ENCODE assay signal across 18 cellular contexts in the genomic region with DNA sequence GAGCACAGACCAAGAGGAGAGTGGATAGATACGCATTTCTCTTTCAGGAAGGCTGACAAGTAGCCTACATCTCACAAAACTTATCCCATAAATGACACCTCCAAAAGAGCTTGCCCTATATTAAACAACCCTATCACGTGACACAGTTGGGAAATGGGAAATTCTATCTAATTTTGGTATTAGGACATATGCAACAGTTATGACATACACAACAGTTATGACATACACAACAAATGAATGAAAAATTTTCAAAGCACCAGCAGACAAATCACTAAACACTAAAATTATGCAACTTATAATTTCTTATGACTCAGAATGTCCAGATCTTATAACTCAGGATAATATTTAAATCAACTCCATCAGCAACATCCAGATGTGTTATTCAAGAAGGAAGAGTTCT. TPM values are rescaled to one million over a fixed set of nuclear protein-coding genes. Genes with fewer than 3 reads are reported as not detected.
DNase-seq lines count a peak whose midpoint lies in the region; ATAC-seq and TF ChIP-seq lines count a peak whose summit lies in the region.
"Had no signal": no experiment of that assay in that cellular context is flagged by ENCODE, and none has a peak within 500 bp of the region (broad histone marks: within the 10 kb centered on the region; RNA-seq: fewer than 3 reads in every experiment).

No MANE protein-coding gene starts in this region.

- no peak overlapping the region for H3K4me3 Mint-ChIP-seq in activated T-helper 1 cell treated with anti-CD3 and anti-CD28 coated beads, Interleukin-12 subunit alpha, Interleukin-12 subunit beta, Interleukin-2, Interleukin-4 antibody, amounts not matched to agents 30 ng/mL and 10 ng/mL and 1 ng/mL, durations not matched to agents 14 hours and 24 hours and 36 hours
- H3K4me3 Mint-ChIP-seq: activated naive CD4-positive, alpha-beta T cell treated with anti-CD3 and anti-CD28 coated beads, Interleukin-2, amount 10 ng/mL, durations not matched to agents 7 days and 5 days; effector memory CD8-positive, alpha-beta T cell had no signal

- H3K27ac Mint-ChIP-seq in activated T-helper 1 cell treated with anti-CD3 and anti-CD28 coated beads, Interleukin-12 subunit alpha, Interleukin-12 subunit beta, Interleukin-2, Interleukin-4 antibody, amounts not matched to agents 30 ng/mL and 10 ng/mL and 1 ng/mL, durations not matched to agents 14 hours and 24 hours and 36 hours, result peak overlapping the region; percentile 0
- H3K27ac Mint-ChIP-seq: activated naive CD4-positive, alpha-beta T cell treated with anti-CD3 and anti-CD28 coated beads, Interleukin-2, amount 10 ng/mL, durations not matched to agents 7 days and 5 days; effector memory CD8-positive, alpha-beta T cell had no signal

- no peak for ATAC-seq in GM18868 (IDR thresholded peaks at IDR 0.05; ENCODE audit: unreplicated experiment)
- ATAC-seq: effector memory CD8-positive, alpha-beta T cell; HepG2 had no signal

- no peak for TF ChIP-seq CTCF in fibroblast of villous mesenchyme (IDR thresholded peaks at IDR 0.05; ENCODE audit: insufficient read depth, low read depth, low read length)

- peaks cover 28% of the 10 kb centered on the region for H3K36me3 Mint-ChIP-seq in activated T-helper 1 cell treated with anti-CD3 and anti-CD28 coated beads, Interleukin-12 subunit alpha, Interleukin-12 subunit beta, Interleukin-2, Interleukin-4 antibody, amounts not matched to agents 30 ng/mL and 10 ng/mL and 1 ng/mL, durations not matched to agents 14 hours and 24 hours and 36 hours (ENCODE audit: low read depth)

- peaks cover 38% of the 10 kb centered on the region for H3K4me1 Mint-ChIP-seq in activated T-helper 1 cell treated with anti-CD3 and anti-CD28 coated beads, Interleukin-12 subunit alpha, Interleukin-12 subunit beta, Interleukin-2, Interleukin-4 antibody, amounts not matched to agents 30 ng/mL and 10 ng/mL and 1 ng/mL, durations not matched to agents 14 hours and 24 hours and 36 hours (ENCODE audit: low read depth)

- H3K9me3 Mint-ChIP-seq in activated T-helper 1 cell treated with anti-CD3 and anti-CD28 coated beads, Interleukin-12 subunit alpha, Interleukin-12 subunit beta, Interleukin-2, Interleukin-4 antibody, amounts not matched to agents 30 ng/mL and 10 ng/mL and 1 ng/mL, durations not matched to agents 14 hours and 24 hours and 36 hours, result no peaks in the 10 kb centered on the region
- H3K9me3 Mint-ChIP-seq: activated naive CD4-positive, alpha-beta T cell treated with anti-CD3 and anti-CD28 coated beads, Interleukin-2, amount 10 ng/mL, durations not matched to agents 7 days and 5 days; effector memory CD8-positive, alpha-beta T cell had no signal

- DNase-seq in AG08395 (ENCODE audit: low spot score) (peak; percentile 15), EL (peak; percentile 22), fibroblast of villous mesenchyme (ENCODE audit: low read depth) (peak; percentile 72), NCI-H146 (lab: John Stamatoyannopoulos, UW) (no peak), putamen (ENCODE audit: low spot score) (no peak)
- no peak for DNase-seq in activated T-helper 1 cell treated with anti-CD3 and anti-CD28 coated beads, Interleukin-12 subunit alpha, Interleukin-12 subunit beta, Interleukin-2, Interleukin-4 antibody, amounts not matched to agents 30 ng/mL and 10 ng/mL and 1 ng/mL, durations not matched to agents 14 hours and 24 hours and 36 hours (ENCODE audit: low spot score)
- DNase-seq in activated effector memory CD4-positive, alpha-beta T cell treated with anti-CD3 and anti-CD28 coated beads, Interleukin-2, amount 50 U/mL, for 16 hours, result no peak
- DNase-seq: activated naive CD4-positive, alpha-beta T cell treated with anti-CD3 and anti-CD28 coated beads, Interleukin-2, amount 10 ng/mL, durations not matched to agents 7 days and 5 days; BE2C; effector memory CD8-positive, alpha-beta T cell; midbrain; NCI-H1417 treated with DMSO at 0.1 percent for 48 hours; NCI-H345; nucleus accumbens; stimulated activated naive CD4-positive, alpha-beta T cell treated with Interleukin-2 at 50 U/mL for 16 hours had no signal

- intact Hi-C loops in activated T-helper 1 cell treated with anti-CD3 and anti-CD28 coated beads, Interleukin-12 subunit alpha, Interleukin-12 subunit beta, Interleukin-2, Interleukin-4 antibody, amounts not matched to agents 30 ng/mL and 10 ng/mL and 1 ng/mL, durations not matched to agents 14 hours and 24 hours and 36 hours (cut with micrococcal nuclease), result loop anchor here (5.0 kb wide), 1 partner anchor 209 kb away; the partner anchor contains the start of gene CDKN1B

- H3K4me3 ChIP-seq in fibroblast of villous mesenchyme (ENCODE audit: low read depth, low read length), result no peak overlapping the region
- H3K4me3 ChIP-seq: SK-N-MC had no signal

- H3K27me3 Mint-ChIP-seq in activated T-helper 1 cell treated with anti-CD3 and anti-CD28 coated beads, Interleukin-12 subunit alpha, Interleukin-12 subunit beta, Interleukin-2, Interleukin-4 antibody, amounts not matched to agents 30 ng/mL and 10 ng/mL and 1 ng/mL, durations not matched to agents 14 hours and 24 hours and 36 hours (ENCODE audit: insufficient read depth), result no peaks in the 10 kb centered on the region
- H3K27me3 Mint-ChIP-seq: activated naive CD4-positive, alpha-beta T cell treated with anti-CD3 and anti-CD28 coated beads, Interleukin-2, amount 10 ng/mL, durations not matched to agents 7 days and 5 days; effector memory CD8-positive, alpha-beta T cell had no signal

RNA-seq across cellular contexts. Expression of gene DUSP16, which starts 54.1 kb away (rescaled TPM):
- total RNA-seq in activated T-helper 1 cell treated with anti-CD3 and anti-CD28 coated beads, Interleukin-12 subunit alpha, Interleukin-12 subunit beta, Interleukin-2, Interleukin-4 antibody, amounts not matched to agents 30 ng/mL and 10 ng/mL and 1 ng/mL, durations not matched to agents 14 hours and 24 hours and 36 hours, result 49.3 and 52.0 TPM in 2 replicates
- 8.1 and 12.1 TPM in 2 replicates for total RNA-seq in fibroblast of villous mesenchyme

Comparison
In these comparisons a context has a peak if more than half of its experiments do, and no peak if none do; other contexts are left out.
1. DNase-seq: peak in AG08395 (single experiment), EL (single experiment) and fibroblast of villous mesenchyme (single experiment); none in activated T-helper 1 cell treated with anti-CD3 and anti-CD28 coated beads, Interleukin-12 subunit alpha, Interleukin-12 subunit beta, Interleukin-2, Interleukin-4 antibody, amounts not matched to agents 30 ng/mL and 10 ng/mL and 1 ng/mL, durations not matched to agents 14 hours and 24 hours and 36 hours (single experiment), NCI-H146 (single experiment), putamen (single experiment) and activated effector memory CD4-positive, alpha-beta T cell treated with anti-CD3 and anti-CD28 coated beads, Interleukin-2, amount 50 U/mL, for 16 hours (single experiment).